8 cellular contexts compared by ENCODE assay signal in genomic region chr15:78055923-78056713, GRCh38. TPM values are rescaled to one million over a fixed set of nuclear protein-coding genes. Genes with fewer than 3 reads are reported as not detected.
DNase-seq lines count a peak whose midpoint lies in the region; ATAC-seq and TF ChIP-seq lines count a peak whose summit lies in the region.

No MANE protein-coding gene starts in this region.

- H3K36me3 Mint-ChIP-seq in naive thymus-derived CD8-positive, alpha-beta T cell, result peaks cover 0 to 16% (median 3%) of the 10 kb centered on the region in 3 donors

- H3K27me3 ChIP-seq in effector memory CD4-positive, alpha-beta T cell (replicated peaks; ENCODE audit: control insufficient read depth, insufficient read depth, low read length, poor library complexity, severe bottlenecking), result no peaks in the 10 kb centered on the region
- no peaks in the 10 kb centered on the region for H3K27me3 ChIP-seq in smooth muscle cell (ENCODE audit: low read depth)

- H3K4me1 Mint-ChIP-seq in naive thymus-derived CD8-positive, alpha-beta T cell, result peaks cover 55 to 96% (median 89%) of the 10 kb centered on the region in 4 donors

- H3F3A ChIP-seq in smooth muscle cell (ENCODE audit: low read depth), result no peaks in the 10 kb centered on the region

- no peaks in the 10 kb centered on the region for H3K9me3 Mint-ChIP-seq in naive thymus-derived CD8-positive, alpha-beta T cell

- peaks cover 82% of the 10 kb centered on the region for H3K4me1 ChIP-seq in effector memory CD4-positive, alpha-beta T cell (ENCODE audit: control insufficient read depth, insufficient read depth, low read length, poor library complexity, severe bottlenecking)
- H3K4me1 ChIP-seq in smooth muscle cell (ENCODE audit: low read depth), result peaks cover 2% of the 10 kb centered on the region

- H3K79me2 ChIP-seq in smooth muscle cell (ENCODE audit: low read depth), result peaks cover 70% of the 10 kb centered on the region

- H3K27me3 Mint-ChIP-seq in naive thymus-derived CD8-positive, alpha-beta T cell, result no peaks in the 10 kb centered on the region

- no peak overlapping the region for H3K4me2 ChIP-seq in smooth muscle cell

- H3K27ac Mint-ChIP-seq in naive thymus-derived CD8-positive, alpha-beta T cell, result peak overlapping the region; percentile 55 to 96 (median 93)

- no peaks in the 10 kb centered on the region for H3K9me3 ChIP-seq in effector memory CD4-positive, alpha-beta T cell (ENCODE audit: control insufficient read depth, low read length)
- no peaks in the 10 kb centered on the region for H3K9me3 ChIP-seq in smooth muscle cell (replicated peaks; ENCODE audit: low read depth)

- ATAC-seq in naive thymus-derived CD8-positive, alpha-beta T cell, result peak; percentile 25 to 48

- no peaks in the 10 kb centered on the region for H3K36me3 ChIP-seq in effector memory CD4-positive, alpha-beta T cell (ENCODE audit: control insufficient read depth, insufficient read depth, low read length)
- H3K36me3 ChIP-seq in smooth muscle cell (ENCODE audit: low read depth), result no peaks in the 10 kb centered on the region

- H4K20me1 ChIP-seq in smooth muscle cell (ENCODE audit: low read depth), result peaks cover 91% of the 10 kb centered on the region

- no peak overlapping the region for H3K4me3 ChIP-seq in effector memory CD4-positive, alpha-beta T cell (ENCODE audit: insufficient read depth, low read depth, low read length, poor library complexity, severe bottlenecking)
- no peak overlapping the region for H3K4me3 ChIP-seq in smooth muscle cell

- WGBS in smooth muscle cell (ENCODE audit: low lambda C conversion rate), result 83% methylated on average over 2 of the region's 2 CpGs

- H3K4me3 Mint-ChIP-seq in naive thymus-derived CD8-positive, alpha-beta T cell, result peak overlapping the region; percentile 37 to 82 (median 77)

- H3K27ac ChIP-seq in effector memory CD4-positive, alpha-beta T cell (ENCODE audit: insufficient read depth, low read length, poor library complexity, severe bottlenecking), result peak overlapping the region; percentile 61
- H3K27ac ChIP-seq in smooth muscle cell (ENCODE audit: low read depth), result no peak overlapping the region

- POLR2A ChIA-PET in naive thymus-derived CD8-positive, alpha-beta T cell (lab: Charles Lee), result interaction anchor here (0.9 to 16.7 kb wide), 4 partner anchors 9 to 21 kb away, joined by 4 to 250 read pairs (median 17); partner anchors contain the start of gene TBC1D2B

- no peak for TF ChIP-seq CTCF in smooth muscle cell (IDR thresholded peaks at IDR 0.05; ENCODE audit: borderline replicate concordance, insufficient read depth, poor library complexity, severe bottlenecking)

- H3K9ac ChIP-seq in smooth muscle cell (ENCODE audit: low read depth), result no peak overlapping the region

- H2AFZ ChIP-seq in smooth muscle cell (ENCODE audit: low read depth), result no peak overlapping the region

- DNase-seq in DMS53 (lab: John Stamatoyannopoulos, UW) (peak; percentile 62), NCI-H226 (peak; percentile 75), NCI-H1694 treated with DMSO at 0.1 percent for 48 hours (lab: John Stamatoyannopoulos, UW) (no peak), smooth muscle cell (lab: John Stamatoyannopoulos, UW; ENCODE audit: unreplicated experiment) (no peak), NCI-H1048 (lab: John Stamatoyannopoulos, UW) (no peak), hepatic stellate cell (ENCODE audit: low spot score) (no peak)
- DNase-seq in effector memory CD4-positive, alpha-beta T cell, result no peak
- DNase-seq in naive thymus-derived CD8-positive, alpha-beta T cell, result no peak

RNA-seq across cellular contexts. Expression of gene TBC1D2B, which starts 21.4 kb away (rescaled TPM):
- total RNA-seq in naive thymus-derived CD8-positive, alpha-beta T cell, result 10 to 100 TPM; 78.3 to 82.1 TPM
- 10 to 100 TPM in 1 of 3 donors, 1 to 10 TPM in 2; 8.1 to 14.0 (median 8.5) TPM for polyA plus RNA-seq in naive thymus-derived CD8-positive, alpha-beta T cell
- total RNA-seq in smooth muscle cell, result 19.4 and 31.9 TPM in 2 replicates
- polyA plus RNA-seq in smooth muscle cell, result 14.2 and 16.1 TPM in 2 replicates

RNA-seq across cellular contexts. Expression of gene SH2D7, which starts 36.2 kb away (rescaled TPM):
- not detected for total RNA-seq in naive thymus-derived CD8-positive, alpha-beta T cell
- under 1 TPM in 1 of 3 donors, not detected in 2; 0.19 TPM for polyA plus RNA-seq in naive thymus-derived CD8-positive, alpha-beta T cell
- total RNA-seq in smooth muscle cell, result not detected in 2 replicates
- polyA plus RNA-seq in smooth muscle cell, result 0.07 and 0.34 TPM in 2 replicates

Comparison
In these comparisons a context has a peak if more than half of its experiments do, and no peak if none do; other contexts are left out.
1. DNase-seq: peak in DMS53 (single experiment) and NCI-H226 (single experiment); none in effector memory CD4-positive, alpha-beta T cell (0 of 3), naive thymus-derived CD8-positive, alpha-beta T cell (0 of 10), NCI-H1694 treated with DMSO at 0.1 percent for 48 hours (single experiment), smooth muscle cell (single experiment), NCI-H1048 (single experiment) and hepatic stellate cell (single experiment).